In genomic region chr4:2497931-2498330, GRCh38 we compare ENCODE assay signal across 11 cellular contexts. TPM values are rescaled to one million over a fixed set of nuclear protein-coding genes. Genes with fewer than 3 reads are reported as not detected.
A peak's percentile ranks its signal among the peaks of the same experiment; 100 is the strongest.
DNase-seq lines count a peak whose midpoint lies in the region; ATAC-seq and TF ChIP-seq lines count a peak whose summit lies in the region.
"Had no signal": no experiment of that assay in that cellular context is flagged by ENCODE, and none has a peak within 500 bp of the region (broad histone marks: within the 10 kb centered on the region; RNA-seq: fewer than 3 reads in every experiment).

No MANE protein-coding gene starts in this region.

- H3K79me2 ChIP-seq in OCI-LY7 (ENCODE audit: insufficient read depth, low read depth, low read length) = peaks cover 22% of the 10 kb centered on the region

- no peak overlapping the region for H2AFZ ChIP-seq in OCI-LY7 (ENCODE audit: low read length)

- H3K4me1 ChIP-seq in OCI-LY7 (ENCODE audit: insufficient read depth, low read length, poor library complexity, severe bottlenecking) = peaks cover 4% of the 10 kb centered on the region

- TF ChIP-seq CTCF in GM10248 (IDR thresholded peaks at IDR 0.05; ENCODE audit: control extremely low read depth, extremely low read depth, low read depth, missing control alignments) = no peak
- TF ChIP-seq CTCF in OCI-LY7 (conservative IDR thresholded peaks at IDR 0.05; ENCODE audit: low read length) = no peak

- CTCF ChIA-PET in GM10248 (lab: Yijun Ruan, JAX) (interaction anchor here (1.4 to 3.6 kb wide), 3 partner anchors 10 to 26 kb away, joined by 4 to 14 read pairs (median 6); no protein-coding TSS in a partner anchor), OCI-LY7 (lab: Charles Lee; ENCODE audit: unreplicated experiment) (no interaction called here)

- no peaks in the 10 kb centered on the region for H4K20me1 ChIP-seq in OCI-LY7 (ENCODE audit: insufficient read depth, low read length)

- no peak overlapping the region for H3K4me3 ChIP-seq in OCI-LY7 (ENCODE audit: low read depth, low read length, poor library complexity, severe bottlenecking)

- H3K4me2 ChIP-seq in OCI-LY7 (ENCODE audit: low read length) = no peak overlapping the region

- H3K9me3 ChIP-seq in OCI-LY7 (ENCODE audit: low read length) = no peaks in the 10 kb centered on the region

- no peaks in the 10 kb centered on the region for H3K9me2 ChIP-seq in OCI-LY7 (ENCODE audit: insufficient read depth, low read length)

- intact Hi-C loops in OCI-LY7 (cut with micrococcal nuclease; ENCODE audit: unreplicated experiment) = no loop called here

- peaks cover 97% of the 10 kb centered on the region for H3K36me3 ChIP-seq in OCI-LY7 (ENCODE audit: insufficient read depth, low read length)

- H3K27ac ChIP-seq in OCI-LY7 (ENCODE audit: low read depth, low read length, poor library complexity, severe bottlenecking) = no peak overlapping the region

- no TSS peak for BruUV-seq in OCI-LY7 (replicated peaks; lab: Mats Ljungman, UMichigan)

- ATAC-seq in GM19351 (IDR thresholded peaks at IDR 0.05; ENCODE audit: unreplicated experiment) (peak; percentile 98), HG03025 (IDR thresholded peaks at IDR 0.05; ENCODE audit: low FRiP score, unreplicated experiment) (peak; percentile 86)

- POLR2A ChIA-PET in GM10248 (lab: Yijun Ruan, JAX) (no interaction called here), OCI-LY7 (lab: Charles Lee) (no interaction called here)

- DNase-seq in GM10248 (ENCODE audit: extremely low spot score) (peak; percentile 80), OCI-LY7 (ENCODE audit: low spot score) (peak; percentile 20), DMS 273 treated with DMSO at 0.1 percent for 48 hours (lab: John Stamatoyannopoulos, UW) (no peak), hepatic stellate cell (ENCODE audit: low spot score) (no peak)
- DNase-seq in stimulated activated CD4-positive, alpha-beta T cell treated with anti-CD3 and anti-CD28 coated beads, Interleukin-4, amount 100 ng/mL, for 4 hours = no peak
- no peak for DNase-seq in stimulated activated naive CD4-positive, alpha-beta T cell treated with Interleukin-2 at 50 U/mL for 16 hours (lab: John Stamatoyannopoulos, UW)
- DNase-seq: CD4-positive, CD25-positive, alpha-beta regulatory T cell; dermis blood vessel endothelial cell; NCI-H510A had no signal

RNA-seq across cellular contexts. Expression of gene RNF4, which starts 29.0 kb away (rescaled TPM):
- 63.6 and 65.0 TPM in 2 replicates for total RNA-seq in OCI-LY7 (2014; rRNA removed; shearing (Covaris generic))
- total RNA-seq in OCI-LY7 (2022) = 76.5 and 77.5 TPM in 2 replicates

RNA-seq across cellular contexts. Expression of gene FAM193A, which starts 38.5 kb away (rescaled TPM):
- 17.1 and 17.8 TPM in 2 replicates for total RNA-seq in OCI-LY7 (2014; rRNA removed; shearing (Covaris generic))
- total RNA-seq in OCI-LY7 (2022) = 36.7 and 38.6 TPM in 2 replicates

Comparison
In these comparisons a context has a peak if more than half of its experiments do, and no peak if none do; other contexts are left out.
1. DNase-seq: peak in GM10248 (single experiment) and OCI-LY7 (single experiment); none in stimulated activated CD4-positive, alpha-beta T cell treated with anti-CD3 and anti-CD28 coated beads, Interleukin-4, amount 100 ng/mL, for 4 hours (0 of 2), stimulated activated naive CD4-positive, alpha-beta T cell treated with Interleukin-2 at 50 U/mL for 16 hours (single experiment), DMS 273 treated with DMSO at 0.1 percent for 48 hours (single experiment) and hepatic stellate cell (single experiment).